Comparison of ENCODE assay signal across 1 cellular context in genomic region chr12:68591716-68592437, GRCh38.
TF ChIP-seq lines count a peak whose summit lies in the region.

No MANE protein-coding gene starts in this region.

TF ChIP-seq in GM12878, 131 proteins besides CTCF, POLR2A, EP300 and RAD21 (continued from another document):
- no peak for TF ChIP-seq CEBPZ (IDR thresholded peaks at IDR 0.05; ENCODE audit: low read depth, low read length)
- TF ChIP-seq SRF (IDR thresholded peaks at IDR 0.05; ENCODE audit: low read depth in 2 of 2, low read length in 2 of 2), result no peak
- TF ChIP-seq MLLT1 (IDR thresholded peaks at IDR 0.05), result no peak
- 0 out of 2 replicates have a peak, but pooled peaks have one; percentile 47 for TF ChIP-seq GABPA (IDR thresholded peaks at IDR 0.05; ENCODE audit: low read depth)
- TF ChIP-seq CBX3 (IDR thresholded peaks at IDR 0.05; ENCODE audit: borderline replicate concordance, low read depth), result no peak
- no peak for TF ChIP-seq SMC3 (IDR thresholded peaks at IDR 0.05; ENCODE audit: borderline replicate concordance, low read length)
- TF ChIP-seq IKZF1 (conservative IDR thresholded peaks at IDR 0.05), result 0 out of 2 replicates have a peak, but pooled peaks have one; percentile 17
- TF ChIP-seq TCF12 (IDR thresholded peaks at IDR 0.05; ENCODE audit: low read depth, low read length), result no peak
- TF ChIP-seq PAX8 (IDR thresholded peaks at IDR 0.05), result no peak
- no peak for TF ChIP-seq ZBED1 (IDR thresholded peaks at IDR 0.05; ENCODE audit: borderline replicate concordance)
- TF ChIP-seq NR2C1 (IDR thresholded peaks at IDR 0.05), result peak; percentile 36; the same call in 1 of the 2 replicates
- peak; percentile 72 to 74 for TF ChIP-seq BHLHE40 (IDR thresholded peaks at IDR 0.05; ENCODE audit: borderline replicate concordance in 1 of 2, low read depth in 2 of 2, low read length in 1 of 2)
- TF ChIP-seq ZNF217 (IDR thresholded peaks at IDR 0.05), result no peak
- no peak for TF ChIP-seq CREM (IDR thresholded peaks at IDR 0.05; ENCODE audit: low read depth)
- TF ChIP-seq ZBTB4 (CRISPR knock-in tag; IDR thresholded peaks at IDR 0.05), result no peak
- TF ChIP-seq ZZZ3 (IDR thresholded peaks at IDR 0.05; ENCODE audit: control insufficient read depth, insufficient read length, low read depth), result no peak
- no peak for TF ChIP-seq ZNF622 (IDR thresholded peaks at IDR 0.05)
- no peak for TF ChIP-seq TCF3 (IDR thresholded peaks at IDR 0.05; ENCODE audit: borderline replicate concordance, insufficient read depth, low read depth, low read length)
- no peak for TF ChIP-seq ETV6 (conservative IDR thresholded peaks at IDR 0.05 in 1 of 2, IDR thresholded peaks at IDR 0.05 in 1 of 2; ENCODE audit: borderline replicate concordance in 1 of 2, low read depth in 1 of 2)
- TF ChIP-seq MTA2 (IDR thresholded peaks at IDR 0.05; ENCODE audit: low read depth), result no peak
- no peak for TF ChIP-seq SP1 (IDR thresholded peaks at IDR 0.05; ENCODE audit: low read depth, low read length)
- no peak for TF ChIP-seq BCLAF1 (IDR thresholded peaks at IDR 0.05)
- peak; percentile 56; the same call in 1 of the 2 replicates for TF ChIP-seq MAX (IDR thresholded peaks at IDR 0.05; ENCODE audit: low read depth, low read length)
- TF ChIP-seq RUNX3 (IDR thresholded peaks at IDR 0.05; ENCODE audit: low read length), result peak; percentile 60
- no peak for TF ChIP-seq E2F8 (IDR thresholded peaks at IDR 0.05; ENCODE audit: low read depth, partially characterized antibody)
- no peak for TF ChIP-seq NR2C2 (IDR thresholded peaks at IDR 0.05; ENCODE audit: borderline replicate concordance, control insufficient read depth, insufficient read length, low read depth)
- TF ChIP-seq NFYA (IDR thresholded peaks at IDR 0.05; ENCODE audit: borderline replicate concordance, low read depth, low read length), result no peak
- TF ChIP-seq ASH2L (IDR thresholded peaks at IDR 0.05; ENCODE audit: borderline replicate concordance, low read depth), result no peak
- no peak for TF ChIP-seq SIN3A (IDR thresholded peaks at IDR 0.05; ENCODE audit: low read depth, low read length)
- TF ChIP-seq MTA3 (IDR thresholded peaks at IDR 0.05; ENCODE audit: borderline replicate concordance, low read length), result no peak
- TF ChIP-seq PRDM15 (CRISPR knock-in tag; IDR thresholded peaks at IDR 0.05), result no peak
- TF ChIP-seq CHD1 (IDR thresholded peaks at IDR 0.05; ENCODE audit: low read depth, low read length), result no peak
- peak; percentile 83 for TF ChIP-seq MEF2A (IDR thresholded peaks at IDR 0.05; ENCODE audit: insufficient read depth, low read depth, low read length)
- no peak for TF ChIP-seq TBL1XR1 (IDR thresholded peaks at IDR 0.05; ENCODE audit: low read depth, low read length)
- TF ChIP-seq ZNF274 (IDR thresholded peaks at IDR 0.05; ENCODE audit: insufficient read depth, insufficient read length), result no peak
- no peak for TF ChIP-seq RCOR1 (conservative IDR thresholded peaks at IDR 0.05; ENCODE audit: low read depth, low read length)
- TF ChIP-seq TCF7 (IDR thresholded peaks at IDR 0.05; ENCODE audit: borderline replicate concordance), result peak; percentile 69; the same call in 1 of the 2 replicates
- no peak for TF ChIP-seq CHD4 (IDR thresholded peaks at IDR 0.05)
- TF ChIP-seq POLR2AphosphoS5 (IDR thresholded peaks at IDR 0.05; ENCODE audit: low read length), result no peak
